20 cellular contexts compared by ENCODE assay signal in the genomic region with DNA sequence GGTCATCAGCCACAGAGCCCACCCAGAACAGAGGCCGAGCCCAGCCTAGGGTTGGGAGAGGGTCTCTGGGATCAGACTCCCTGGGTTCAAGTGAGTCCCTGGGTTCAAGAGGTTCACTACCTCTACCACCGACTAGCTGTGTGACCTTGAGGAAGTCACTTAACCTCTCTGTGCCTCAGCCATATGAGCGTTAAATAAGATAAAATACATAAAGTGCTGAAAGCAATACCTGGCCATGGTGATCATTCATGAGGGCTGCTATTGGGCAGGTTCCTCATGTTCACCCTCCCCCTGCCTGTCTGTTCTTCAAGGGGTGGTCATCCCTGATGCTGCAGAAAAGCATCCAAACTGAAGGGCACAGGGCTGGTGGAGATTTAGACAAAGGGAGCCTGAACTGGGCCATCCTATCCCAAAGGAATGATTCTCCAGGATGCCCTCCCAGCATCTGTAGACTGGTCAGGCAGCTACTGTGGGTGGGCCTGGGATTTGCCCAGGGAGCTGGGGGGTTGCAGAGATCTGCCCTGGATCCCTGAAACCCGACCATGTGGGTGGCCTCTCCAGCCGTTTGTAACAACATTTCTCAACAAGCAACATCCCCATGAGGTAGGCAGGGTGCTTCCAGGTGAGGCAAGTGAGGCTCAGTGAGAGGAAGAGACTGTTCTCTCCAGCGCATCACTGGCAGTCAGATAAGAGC.
A peak's percentile ranks its signal among the peaks of the same experiment; 100 is the strongest.
DNase-seq lines count a peak whose midpoint lies in the region; ATAC-seq, FAIRE-seq and TF ChIP-seq lines count a peak whose summit lies in the region.
"Had no signal": no experiment of that assay in that cellular context is flagged by ENCODE, and none has a peak within 500 bp of the region (broad histone marks: within the 10 kb centered on the region; RNA-seq: fewer than 3 reads in every experiment).

No MANE protein-coding gene starts in this region.

- POLR2A ChIA-PET in A549 (lab: Yijun Ruan, JAX), result no interaction called here

- H4K8ac ChIP-seq in H9 (replicated peaks; ENCODE audit: insufficient read length, low read depth, low read length), result no peak overlapping the region
- no peak overlapping the region for H4K8ac ChIP-seq in mesenchymal stem cell (ENCODE audit: low read length)

- no peaks in the 10 kb centered on the region for H3K36me3 ChIP-seq in mesenchymal stem cell (ENCODE audit: control insufficient read depth in 1 of 2, insufficient read depth in 2 of 2, low read depth in 1 of 2, low read length in 2 of 2)
- H3K36me3 ChIP-seq: ovary, tibial artery had no signal

- H2AK5ac ChIP-seq in H9 (ENCODE audit: insufficient read length, low read length) (no peak overlapping the region), mesenchymal stem cell (ENCODE audit: low read length, severe bottlenecking) (no peak overlapping the region)

- H3K9me3 Mint-ChIP-seq in H9 (no peaks in the 10 kb centered on the region), osteocyte (ENCODE audit: unreplicated experiment) (no peaks in the 10 kb centered on the region)
- no peaks in the 10 kb centered on the region for H3K9me3 Mint-ChIP-seq in activated CD4-positive, alpha-beta T cell treated with anti-CD3 and anti-CD28 coated beads, Interleukin-2, amount 10 ng/mL, durations not matched to agents 24 days and 14 days
- H3K9me3 Mint-ChIP-seq: activated naive CD4-positive, alpha-beta T cell treated with anti-CD3 and anti-CD28 coated beads, Interleukin-2, amount 50 U/mL, for 24 hours; activated T-cell treated with anti-CD3 and anti-CD28 coated beads, Interleukin-2, amount 50 U/mL, for 24 hours; CD4-positive, alpha-beta T cell; stimulated activated naive CD8-positive, alpha-beta T cell treated with anti-CD3 and anti-CD28 coated beads, Interleukin-15, Interleukin-2, amounts not matched to agents 100 ng/mL and 50 ng/mL, for 24 hours had no signal

- H2BK5ac ChIP-seq in H9 (ENCODE audit: insufficient read length, low read length) (no peak overlapping the region), mesenchymal stem cell (ENCODE audit: low read depth, low read length, poor library complexity, severe bottlenecking) (no peak overlapping the region)

- DNase-seq in A549 (ENCODE audit: low read depth in 1 of 2, low spot score in 1 of 2) (no peak), H9 (peak; percentile 20), ecto neural progenitor cell (ENCODE audit: low spot score) (peak; percentile 36), osteocyte (ENCODE audit: extremely low spot score, unreplicated experiment) (peak; percentile 73), NCI-H1048 (lab: John Stamatoyannopoulos, UW) (no peak), mesenchymal stem cell (no peak)
- DNase-seq in activated CD4-positive, alpha-beta T cell treated with anti-CD3 and anti-CD28 coated beads, Interleukin-2, amount 10 ng/mL, durations not matched to agents 24 days and 14 days, result no peak
- DNase-seq: activated CD4-positive, alpha-beta T cell treated with anti-CD3 and anti-CD28 coated beads, Interleukin-2, amount 50 U/mL, for 1 hour; activated T-cell treated with anti-CD3 and anti-CD28 coated beads, Interleukin-2, amount 50 U/mL, for 24 hours; CD4-positive, alpha-beta T cell; NCI-H1417; NCI-H2171; NCI-H526 treated with DMSO at 0.1 percent for 48 hours; SHP77 treated with DMSO at 0.1 percent for 48 hours had no signal

- no peak for TF ChIP-seq EP300 in A549 (IDR thresholded peaks at IDR 0.05)

- H3K23ac ChIP-seq in H9 (ENCODE audit: insufficient read length, low read depth, low read length) (no peak overlapping the region), mesenchymal stem cell (ENCODE audit: low read length in 2 of 2) (no peak overlapping the region)

- no peaks in the 10 kb centered on the region for H3K79me2 ChIP-seq in H9 (ENCODE audit: insufficient read depth, low read length)

- H3K4ac ChIP-seq in H9 (ENCODE audit: low read depth, low read length) (no peak overlapping the region), mesenchymal stem cell (ENCODE audit: low read depth in 1 of 2, low read length in 2 of 2) (no peak overlapping the region)

- WGBS in A549 (ENCODE audit: missing lambda C conversion rate), result 65% methylated on average over 6 of the region's 6 CpGs
- WGBS in H9 (ENCODE audit: extremely low coverage, insufficient read length, low lambda C conversion rate), result no CpG with 5 or more reads among the region's 6 CpGs
- WGBS in mesenchymal stem cell, result 78% methylated on average over 2 of the region's 6 CpGs

- intact Hi-C loops in activated CD4-positive, alpha-beta T cell treated with anti-CD3 and anti-CD28 coated beads, Interleukin-2, amount 10 ng/mL, durations not matched to agents 24 days and 14 days (cut with micrococcal nuclease), result no loop called here

- H3K4me1 ChIP-seq in A549 (peaks cover 17% of the 10 kb centered on the region; the same call in 2 of the 3 replicates), H9 (ENCODE audit: insufficient read depth, low read length) (no peaks in the 10 kb centered on the region), mesenchymal stem cell (ENCODE audit: control insufficient read depth, insufficient read depth, low read depth, low read length) (peaks cover 17% of the 10 kb centered on the region)
- H3K4me1 ChIP-seq: tibial artery had no signal

- H4K91ac ChIP-seq in H9 (ENCODE audit: insufficient read length, low read depth, low read length) (no peak overlapping the region), mesenchymal stem cell (ENCODE audit: low read length) (no peak overlapping the region)

- H2BK120ac ChIP-seq in H9 (ENCODE audit: low read depth, low read length, poor library complexity, severe bottlenecking), result no peak overlapping the region
- no peak overlapping the region for H2BK120ac ChIP-seq in mesenchymal stem cell (ENCODE audit: low read depth, low read length)

- H2BK12ac ChIP-seq in H9 (ENCODE audit: insufficient read length, low read depth, low read length), result no peak overlapping the region
- H2BK12ac ChIP-seq in mesenchymal stem cell (ENCODE audit: low read length in 2 of 2), result no peak overlapping the region

- H3K4me3 Mint-ChIP-seq in H9, result no peak overlapping the region
- no peak overlapping the region for H3K4me3 Mint-ChIP-seq in osteocyte (ENCODE audit: unreplicated experiment)
- no peak overlapping the region for H3K4me3 Mint-ChIP-seq in activated CD4-positive, alpha-beta T cell treated with anti-CD3 and anti-CD28 coated beads, Interleukin-2, amount 10 ng/mL, durations not matched to agents 24 days and 14 days
- H3K4me3 Mint-ChIP-seq: activated naive CD4-positive, alpha-beta T cell treated with anti-CD3 and anti-CD28 coated beads, Interleukin-2, amount 50 U/mL, for 24 hours; activated T-cell treated with anti-CD3 and anti-CD28 coated beads, Interleukin-2, amount 50 U/mL, for 24 hours; CD4-positive, alpha-beta T cell; stimulated activated naive CD8-positive, alpha-beta T cell treated with anti-CD3 and anti-CD28 coated beads, Interleukin-15, Interleukin-2, amounts not matched to agents 100 ng/mL and 50 ng/mL, for 24 hours had no signal

- TF ChIP-seq POLR2A in A549 (IDR thresholded peaks at IDR 0.05; ENCODE audit: low read length), result no peak

- H2BK15ac ChIP-seq in H9 (ENCODE audit: low read depth, low read length), result no peak overlapping the region
- no peak overlapping the region for H2BK15ac ChIP-seq in mesenchymal stem cell (ENCODE audit: low read depth, poor library complexity, severe bottlenecking)

- no peaks in the 10 kb centered on the region for H3K9me3 ChIP-seq in A549
- no peaks in the 10 kb centered on the region for H3K9me3 ChIP-seq in H9 (ENCODE audit: control insufficient read depth, low read depth, low read length)
- no peaks in the 10 kb centered on the region for H3K9me3 ChIP-seq in mesenchymal stem cell (ENCODE audit: control insufficient read depth, low read length)
- H3K9me3 ChIP-seq: ovary, tibial artery had no signal

- H3K9ac ChIP-seq in H9 (ENCODE audit: extremely low read depth, insufficient read length, low read length), result no peak overlapping the region
- H3K9ac ChIP-seq in mesenchymal stem cell (ENCODE audit: low read length), result no peak overlapping the region

- peak overlapping the region in 2 of 3 experiments; percentile 15 to 18; a peak in 1 of 7 replicates for H3K27ac Mint-ChIP-seq in H9
- no peak overlapping the region for H3K27ac Mint-ChIP-seq in osteocyte (ENCODE audit: unreplicated experiment)
- H3K27ac Mint-ChIP-seq in activated CD4-positive, alpha-beta T cell treated with anti-CD3 and anti-CD28 coated beads, Interleukin-2, amount 10 ng/mL, durations not matched to agents 24 days and 14 days, result no peak overlapping the region
- H3K27ac Mint-ChIP-seq: activated naive CD4-positive, alpha-beta T cell treated with anti-CD3 and anti-CD28 coated beads, Interleukin-2, amount 50 U/mL, for 24 hours; activated T-cell treated with anti-CD3 and anti-CD28 coated beads, Interleukin-2, amount 50 U/mL, for 24 hours; CD4-positive, alpha-beta T cell; stimulated activated naive CD8-positive, alpha-beta T cell treated with anti-CD3 and anti-CD28 coated beads, Interleukin-15, Interleukin-2, amounts not matched to agents 100 ng/mL and 50 ng/mL, for 24 hours had no signal

- H3K4me1 Mint-ChIP-seq in H9 (peaks cover 7 to 15% of the 10 kb centered on the region in 2 experiments), osteocyte (ENCODE audit: unreplicated experiment) (no peaks in the 10 kb centered on the region)
- no peaks in the 10 kb centered on the region for H3K4me1 Mint-ChIP-seq in activated CD4-positive, alpha-beta T cell treated with anti-CD3 and anti-CD28 coated beads, Interleukin-2, amount 10 ng/mL, durations not matched to agents 24 days and 14 days
- H3K4me1 Mint-ChIP-seq: activated naive CD4-positive, alpha-beta T cell treated with anti-CD3 and anti-CD28 coated beads, Interleukin-2, amount 50 U/mL, for 24 hours had no signal

- no peak for FAIRE-seq in A549 (lab: Jason Lieb, UNC)
- FAIRE-seq: GM12878 had no signal

- H4K20me1 ChIP-seq in H9 (ENCODE audit: control insufficient read depth, insufficient read depth, insufficient read length), result no peaks in the 10 kb centered on the region

- H3K27me3 Mint-ChIP-seq in H9 (ENCODE audit: low read depth) (peaks cover 6% of the 10 kb centered on the region), osteocyte (ENCODE audit: unreplicated experiment) (no peaks in the 10 kb centered on the region)
- peaks cover 8% of the 10 kb centered on the region for H3K27me3 Mint-ChIP-seq in activated CD4-positive, alpha-beta T cell treated with anti-CD3 and anti-CD28 coated beads, Interleukin-2, amount 10 ng/mL, durations not matched to agents 24 days and 14 days

- no peak for TF ChIP-seq RAD21 in A549 (conservative IDR thresholded peaks at IDR 0.05 in 1 of 2, IDR thresholded peaks at IDR 0.05 in 1 of 2)

- no peaks in the 10 kb centered on the region for H3K79me1 ChIP-seq in H9 (ENCODE audit: insufficient read depth, low read depth, low read length, poor library complexity, severe bottlenecking)
- no peaks in the 10 kb centered on the region for H3K79me1 ChIP-seq in mesenchymal stem cell (replicated peaks; ENCODE audit: low read length, poor library complexity, severe bottlenecking)

- ATAC-seq in A549 (no peak), GM21717 (IDR thresholded peaks at IDR 0.05; ENCODE audit: unreplicated experiment) (no peak)
- ATAC-seq: GM12878 had no signal

- CTCF ChIA-PET in A549 (lab: Yijun Ruan, JAX), result interaction anchor here (0.5 kb wide), 1 partner anchor 335 kb away, joined by 4 read pairs; no protein-coding TSS in a partner anchor

- H3K14ac ChIP-seq in H9 (ENCODE audit: insufficient read depth, low read length), result no peak overlapping the region
- H3K14ac ChIP-seq in mesenchymal stem cell (ENCODE audit: low read length in 2 of 2), result no peak overlapping the region

- no peak overlapping the region for H3K56ac ChIP-seq in H9 (ENCODE audit: insufficient read length, low read depth, low read length)

- no peak overlapping the region for H2AFZ ChIP-seq in H9 (ENCODE audit: low read length)
- H2AFZ ChIP-seq in mesenchymal stem cell (ENCODE audit: low read depth, low read length), result no peak overlapping the region

- H3K36me3 Mint-ChIP-seq in H9 (ENCODE audit: insufficient read depth in 1 of 3, low read depth in 3 of 3) (no peaks in the 10 kb centered on the region), osteocyte (ENCODE audit: unreplicated experiment) (no peaks in the 10 kb centered on the region)
- H3K36me3 Mint-ChIP-seq in activated CD4-positive, alpha-beta T cell treated with anti-CD3 and anti-CD28 coated beads, Interleukin-2, amount 10 ng/mL, durations not matched to agents 24 days and 14 days (ENCODE audit: low read depth), result no peaks in the 10 kb centered on the region
- H3K36me3 Mint-ChIP-seq: activated naive CD4-positive, alpha-beta T cell treated with anti-CD3 and anti-CD28 coated beads, Interleukin-2, amount 50 U/mL, for 24 hours had no signal

- H3K4me2 ChIP-seq in A549, result peak overlapping the region; percentile 43; the same call in 2 of the 3 replicates
- H3K4me2 ChIP-seq in H9 (ENCODE audit: insufficient read depth, insufficient read length, low read length), result no peak overlapping the region
- no peak overlapping the region for H3K4me2 ChIP-seq in mesenchymal stem cell (ENCODE audit: low read length, poor library complexity, severe bottlenecking)

- H4K5ac ChIP-seq in H9 (ENCODE audit: insufficient read length, low read depth, low read length), result no peak overlapping the region

- peak overlapping the region in 1 of 2 experiments; percentile 69; a peak in 3 of 6 replicates for H3K27ac ChIP-seq in A549
- no peak overlapping the region for H3K27ac ChIP-seq in H9 (ENCODE audit: insufficient read length, low read depth, low read length)
- no peak overlapping the region for H3K27ac ChIP-seq in mesenchymal stem cell (ENCODE audit: low read length, poor library complexity, severe bottlenecking)
- H3K27ac ChIP-seq: ovary, tibial artery had no signal

- H3K23me2 ChIP-seq in H9 (ENCODE audit: insufficient read length, low read depth, low read length, poor library complexity, severe bottlenecking), result no peaks in the 10 kb centered on the region

- H3K27me3 ChIP-seq in H9 (ENCODE audit: insufficient read depth, low read length) (no peaks in the 10 kb centered on the region), mesenchymal stem cell (ENCODE audit: control insufficient read depth in 1 of 2, insufficient read depth in 1 of 2, low read length in 2 of 2) (peaks cover 0 to 5% of the 10 kb centered on the region in 2 experiments)
- H3K27me3 ChIP-seq: ovary had no signal

- H3K18ac ChIP-seq in H9 (ENCODE audit: insufficient read length, low read depth, low read length) (no peak overlapping the region), mesenchymal stem cell (ENCODE audit: low read depth in 1 of 2, low read length in 2 of 2) (no peak overlapping the region)

- H3K4me3 ChIP-seq in A549 (no peak overlapping the region), mesenchymal stem cell (ENCODE audit: insufficient read depth in 1 of 2, low read depth in 1 of 2, low read length in 2 of 2) (no peak overlapping the region)
- H3K4me3 ChIP-seq: GM12878, ovary, tibial artery had no signal

- H2BK20ac ChIP-seq in H9 (ENCODE audit: low read depth, low read length, poor library complexity, severe bottlenecking), result no peak overlapping the region

- TF ChIP-seq CTCF in A549 (IDR thresholded peaks at IDR 0.05) (no peak), H9 (conservative IDR thresholded peaks at IDR 0.05) (no peak), osteocyte (IDR thresholded peaks at IDR 0.05) (no peak)

- no peak overlapping the region for H3T11ph ChIP-seq in H9 (ENCODE audit: low read length)

Comparison
In these comparisons a context has a peak if more than half of its experiments do, and no peak if none do; other contexts are left out.
1. DNase-seq: peak in H9 (single experiment), ecto neural progenitor cell (single experiment) and osteocyte (single experiment); none in A549 (0 of 2), NCI-H1048 (single experiment), mesenchymal stem cell (single experiment) and activated CD4-positive, alpha-beta T cell treated with anti-CD3 and anti-CD28 coated beads, Interleukin-2, amount 10 ng/mL, durations not matched to agents 24 days and 14 days (single experiment).
2. H3K27ac Mint-ChIP-seq: peak in H9 (2 of 3); none in osteocyte (single experiment) and activated CD4-positive, alpha-beta T cell treated with anti-CD3 and anti-CD28 coated beads, Interleukin-2, amount 10 ng/mL, durations not matched to agents 24 days and 14 days (single experiment).